8 cellular contexts compared by ENCODE assay signal in genomic region chr4:76897522-76898384, GRCh38. TPM values are rescaled to one million over a fixed set of nuclear protein-coding genes. Genes with fewer than 3 reads are reported as not detected.
A peak's percentile ranks its signal among the peaks of the same experiment; 100 is the strongest.
DNase-seq lines count a peak whose midpoint lies in the region; ATAC-seq and TF ChIP-seq lines count a peak whose summit lies in the region.

SOWAHB (minus strand) TSS chr4:76898144; CDS start chr4:76897849, 295 bp downstream.

- CTCF ChIA-PET in activated CD8-positive, alpha-beta memory T cell treated with anti-CD3 and anti-CD28 coated beads, Interleukin-2, amount 10 ng/mL, durations not matched to agents 7 days and 5 days (lab: Charles Lee) = no interaction called here
- CTCF ChIA-PET in naive thymus-derived CD4-positive, alpha-beta T cell (lab: Charles Lee) = no interaction called here

- H3K4me1 ChIP-seq in naive thymus-derived CD4-positive, alpha-beta T cell (ENCODE audit: control insufficient read depth in 2 of 2, insufficient read depth in 2 of 2, low read length in 2 of 2) = peaks cover 0 to 4% of the 10 kb centered on the region in 2 donors
- no peaks in the 10 kb centered on the region for H3K4me1 ChIP-seq in urinary bladder (ENCODE audit: insufficient read depth)

- H3K27me3 ChIP-seq in naive thymus-derived CD4-positive, alpha-beta T cell (ENCODE audit: control insufficient read depth in 2 of 2, insufficient read depth in 2 of 2, low read length in 2 of 2) = peaks cover 8 to 12% of the 10 kb centered on the region in 2 donors

- H3K27ac ChIP-seq in naive thymus-derived CD4-positive, alpha-beta T cell (ENCODE audit: low read depth, low read length) = no peak within 1 kb of the TSS
- H3K27ac ChIP-seq in urinary bladder (ENCODE audit: low read depth) = no peak within 1 kb of the TSS

- POLR2A ChIA-PET in naive thymus-derived CD4-positive, alpha-beta T cell (lab: Charles Lee) = no interaction called here

- peaks cover 59% of the 10 kb centered on the region for H3K27me3 Mint-ChIP-seq in activated CD8-positive, alpha-beta memory T cell treated with anti-CD3 and anti-CD28 coated beads, Interleukin-2, amount 10 ng/mL, durations not matched to agents 7 days and 5 days
- H3K27me3 Mint-ChIP-seq in naive thymus-derived CD4-positive, alpha-beta T cell = peaks cover 19 to 56% (median 34%) of the 10 kb centered on the region in 5 donors

- intact Hi-C loops in naive thymus-derived CD4-positive, alpha-beta T cell (cut with micrococcal nuclease) = loop anchor here in 1 of 2 donors (1.0 to 2.0 kb wide), 2 partner anchors 52 to 147 kb away; partner anchors contain the start of gene SEPTIN11

- H3K36me3 Mint-ChIP-seq in activated CD8-positive, alpha-beta memory T cell treated with anti-CD3 and anti-CD28 coated beads, Interleukin-2, amount 10 ng/mL, durations not matched to agents 7 days and 5 days = no peaks in the 10 kb centered on the region
- H3K36me3 Mint-ChIP-seq in naive thymus-derived CD4-positive, alpha-beta T cell = no peaks in the 10 kb centered on the region

- no peaks in the 10 kb centered on the region for H3K36me3 ChIP-seq in naive thymus-derived CD4-positive, alpha-beta T cell (ENCODE audit: control insufficient read depth in 2 of 3, insufficient read depth in 3 of 3, low read length in 3 of 3)
- H3K36me3 ChIP-seq in urinary bladder (ENCODE audit: insufficient read depth) = no peaks in the 10 kb centered on the region

- H3K4me1 Mint-ChIP-seq in activated CD8-positive, alpha-beta memory T cell treated with anti-CD3 and anti-CD28 coated beads, Interleukin-2, amount 10 ng/mL, durations not matched to agents 7 days and 5 days = peaks cover 9% of the 10 kb centered on the region
- peaks cover 5 to 13% (median 10%) of the 10 kb centered on the region in 7 donors for H3K4me1 Mint-ChIP-seq in naive thymus-derived CD4-positive, alpha-beta T cell

- no peaks in the 10 kb centered on the region for H3K9me3 ChIP-seq in naive thymus-derived CD4-positive, alpha-beta T cell (ENCODE audit: control insufficient read depth in 2 of 3, low read length in 3 of 3)

- H3K27ac Mint-ChIP-seq in activated CD8-positive, alpha-beta memory T cell treated with anti-CD3 and anti-CD28 coated beads, Interleukin-2, amount 10 ng/mL, durations not matched to agents 7 days and 5 days = no peak within 1 kb of the TSS
- no peak within 1 kb of the TSS for H3K27ac Mint-ChIP-seq in naive thymus-derived CD4-positive, alpha-beta T cell

- WGBS in urinary bladder = 2% methylated on average over 79 of the region's 79 CpGs

- no peaks in the 10 kb centered on the region for H3K9me3 Mint-ChIP-seq in activated CD8-positive, alpha-beta memory T cell treated with anti-CD3 and anti-CD28 coated beads, Interleukin-2, amount 10 ng/mL, durations not matched to agents 7 days and 5 days (ENCODE audit: low read depth)
- H3K9me3 Mint-ChIP-seq in naive thymus-derived CD4-positive, alpha-beta T cell = no peaks in the 10 kb centered on the region

- DNase-seq in NCI-H2081 (lab: John Stamatoyannopoulos, UW) (peak; percentile 6 to 51), NCI-H2081 treated with DMSO at 0.1 percent for 48 hours (lab: John Stamatoyannopoulos, UW) (no peak), NCI-H1048 (lab: John Stamatoyannopoulos, UW) (peak; percentile 42), epithelial cell of esophagus (ENCODE audit: low read depth) (peak; percentile 88)
- DNase-seq in activated CD8-positive, alpha-beta memory T cell treated with anti-CD3 and anti-CD28 coated beads, Interleukin-2, amount 10 ng/mL, durations not matched to agents 7 days and 5 days = no peak
- peak in 8 of 9 donors; percentile 17 to 39 (median 26) for DNase-seq in naive thymus-derived CD4-positive, alpha-beta T cell

- peak within 1 kb of the TSS; percentile 55 for H3K4me3 Mint-ChIP-seq in activated CD8-positive, alpha-beta memory T cell treated with anti-CD3 and anti-CD28 coated beads, Interleukin-2, amount 10 ng/mL, durations not matched to agents 7 days and 5 days
- peak within 1 kb of the TSS; percentile 60 to 84 (median 76) for H3K4me3 Mint-ChIP-seq in naive thymus-derived CD4-positive, alpha-beta T cell

- ATAC-seq in activated CD8-positive, alpha-beta memory T cell treated with anti-CD3 and anti-CD28 coated beads, Interleukin-2, amount 10 ng/mL, durations not matched to agents 7 days and 5 days = peak; percentile 68
- ATAC-seq in naive thymus-derived CD4-positive, alpha-beta T cell = peak; percentile 74
- no peak for ATAC-seq in HG02678 (IDR thresholded peaks at IDR 0.05; ENCODE audit: unreplicated experiment)

- peak within 1 kb of the TSS; percentile 63 for H3K4me3 ChIP-seq in epithelial cell of esophagus (ENCODE audit: low read length)
- peak within 1 kb of the TSS; percentile 49 for H3K4me3 ChIP-seq in naive thymus-derived CD4-positive, alpha-beta T cell (ENCODE audit: low read length)
- H3K4me3 ChIP-seq in urinary bladder (ENCODE audit: low read depth, low read length) = peak within 1 kb of the TSS; percentile 42

- TF ChIP-seq CTCF in epithelial cell of esophagus (IDR thresholded peaks at IDR 0.05; ENCODE audit: insufficient read depth, low read depth, low read length, missing control alignments) = no peak

RNA-seq across cellular contexts. Expression of gene SOWAHB, which starts in this region (rescaled TPM):
- total RNA-seq in activated CD8-positive, alpha-beta memory T cell treated with anti-CD3 and anti-CD28 coated beads, Interleukin-2, amount 10 ng/mL, durations not matched to agents 7 days and 5 days = not detected
- total RNA-seq in naive thymus-derived CD4-positive, alpha-beta T cell = not detected
- under 1 TPM in 1 of 2 donors, not detected in 1; 0.05 TPM for polyA plus RNA-seq in naive thymus-derived CD4-positive, alpha-beta T cell
- 3.9 TPM for total RNA-seq in urinary bladder
- polyA plus RNA-seq in urinary bladder = 1.0 TPM

Comparison
In these comparisons a context has a peak if more than half of its experiments do, and no peak if none do; other contexts are left out.
1. DNase-seq: peak in NCI-H2081 (2 of 2), NCI-H1048 (single experiment) and epithelial cell of esophagus (single experiment); none in NCI-H2081 treated with DMSO at 0.1 percent for 48 hours (single experiment) and activated CD8-positive, alpha-beta memory T cell treated with anti-CD3 and anti-CD28 coated beads, Interleukin-2, amount 10 ng/mL, durations not matched to agents 7 days and 5 days (single experiment).
2. Peak in ATAC-seq in activated CD8-positive, alpha-beta memory T cell treated with anti-CD3 and anti-CD28 coated beads, Interleukin-2, amount 10 ng/mL, durations not matched to agents 7 days and 5 days; RNA of the gene not detected or under 1 TPM.
3. Peak in DNase-seq, ATAC-seq and H3K4me3 ChIP-seq in naive thymus-derived CD4-positive, alpha-beta T cell; RNA of the gene not detected or under 1 TPM.
4. Peak in every context shown above with its lines, with median percentiles within 50 percentile points of each other: H3K4me3 ChIP-seq.